In genomic region chr6:21613809-21614208, GRCh38 we compare ENCODE assay signal across 28 cellular contexts.
"Had no signal": no experiment of that assay in that cellular context is flagged by ENCODE, and none has a peak within 500 bp of the region (broad histone marks: within the 10 kb centered on the region; RNA-seq: fewer than 3 reads in every experiment).

No MANE protein-coding gene starts in this region.

- H3K9me3 Mint-ChIP-seq: dendritic cell treated with granulocyte-macrophage colony-stimulating factor and Interleukin-4, amounts not matched to agents 40 ng/mL and 50 ng/mL, for 4 days; effector memory CD8-positive, alpha-beta T cell; immature natural killer cell; memory B cell; stimulated activated memory B cell treated with anti-CD40 and anti-IgM and Interleukin-4, amounts not matched to agents 10 μg/mL and 1 μg/mL and 100 μg/mL, for 72 hours; stimulated activated naive CD8-positive, alpha-beta T cell treated with anti-CD3 and anti-CD28 coated beads, Interleukin-15, Interleukin-2, amounts not matched to agents 100 ng/mL and 50 ng/mL, for 24 hours had no signal

- H3K27me3 Mint-ChIP-seq: dendritic cell treated with granulocyte-macrophage colony-stimulating factor and Interleukin-4, amounts not matched to agents 40 ng/mL and 50 ng/mL, for 4 days had no signal

- H3K4me1 ChIP-seq: esophagus squamous epithelium, lower lobe of right lung, psoas muscle, upper lobe of left lung, uterus had no signal

- DNase-seq: effector memory CD8-positive, alpha-beta T cell; esophagus squamous epithelium; foreskin fibroblast; glutamatergic neuron; immature natural killer cell; left cardiac atrium; left ventricle myocardium inferior; lower lobe of right lung; midbrain; naive B cell; occipital lobe; psoas muscle; spleen; stimulated activated CD4-positive, alpha-beta T cell treated with anti-CD3 and anti-CD28 coated beads, Interleukin-15, amount 100 ng/mL, for 24 hours; stimulated activated CD4-positive, alpha-beta T cell treated with anti-CD3 and anti-CD28 coated beads, Interleukin-1b, Interleukin-23, amount 100 ng/mL, for 48 hours; stimulated activated CD4-positive, alpha-beta T cell treated with anti-CD3 and anti-CD28 coated beads, Interleukin-4, amount 100 ng/mL, for 24 hours; tibial artery; upper lobe of left lung; uterus had no signal

- H3K27ac Mint-ChIP-seq: dendritic cell treated with granulocyte-macrophage colony-stimulating factor and Interleukin-4, amounts not matched to agents 40 ng/mL and 50 ng/mL, for 4 days; effector memory CD8-positive, alpha-beta T cell; immature natural killer cell; memory B cell; nephron; stimulated activated memory B cell treated with anti-CD40 and anti-IgM and Interleukin-4, amounts not matched to agents 10 μg/mL and 1 μg/mL and 100 μg/mL, for 72 hours; stimulated activated naive CD8-positive, alpha-beta T cell treated with anti-CD3 and anti-CD28 coated beads, Interleukin-15, Interleukin-2, amounts not matched to agents 100 ng/mL and 50 ng/mL, for 24 hours had no signal

- H3K9me3 ChIP-seq: esophagus squamous epithelium, gastroesophageal sphincter, left ventricle myocardium inferior, lower lobe of right lung, psoas muscle, spleen, tibial artery, upper lobe of left lung, uterus had no signal

- H3K27me3 ChIP-seq: esophagus squamous epithelium, gastroesophageal sphincter, tibial artery, upper lobe of left lung, uterus had no signal

- H3K27ac ChIP-seq: epithelial cell of prostate, esophagus squamous epithelium, gastroesophageal sphincter, left ventricle myocardium inferior, lower lobe of right lung, parathyroid adenoma, psoas muscle, spleen, tibial artery, upper lobe of left lung, uterus had no signal

- H3K36me3 Mint-ChIP-seq: immature natural killer cell; memory B cell; naive B cell; stimulated activated memory B cell treated with anti-CD40 and anti-IgM and Interleukin-4, amounts not matched to agents 10 μg/mL and 1 μg/mL and 100 μg/mL, for 72 hours had no signal

- H3K4me3 Mint-ChIP-seq: dendritic cell treated with granulocyte-macrophage colony-stimulating factor and Interleukin-4, amounts not matched to agents 40 ng/mL and 50 ng/mL, for 4 days; effector memory CD8-positive, alpha-beta T cell; immature natural killer cell; memory B cell; naive B cell; nephron; stimulated activated memory B cell treated with anti-CD40 and anti-IgM and Interleukin-4, amounts not matched to agents 10 μg/mL and 1 μg/mL and 100 μg/mL, for 72 hours; stimulated activated naive CD8-positive, alpha-beta T cell treated with anti-CD3 and anti-CD28 coated beads, Interleukin-15, Interleukin-2, amounts not matched to agents 100 ng/mL and 50 ng/mL, for 24 hours had no signal

- H3K4me3 ChIP-seq: esophagus squamous epithelium, gastroesophageal sphincter, left ventricle myocardium inferior, lower lobe of right lung, psoas muscle, spleen, tibial artery, upper lobe of left lung, uterus had no signal

- H3K4me1 Mint-ChIP-seq: immature natural killer cell had no signal

- ATAC-seq: effector memory CD8-positive, alpha-beta T cell; gastroesophageal sphincter; left cardiac atrium; lower lobe of right lung; psoas muscle; sciatic nerve had no signal

- H3K36me3 ChIP-seq: esophagus squamous epithelium, gastroesophageal sphincter, left ventricle myocardium inferior, lower lobe of right lung, spleen, tibial artery, upper lobe of left lung, uterus had no signal
